Comparison of ENCODE assay signal across 2 cellular contexts in the genomic region with DNA sequence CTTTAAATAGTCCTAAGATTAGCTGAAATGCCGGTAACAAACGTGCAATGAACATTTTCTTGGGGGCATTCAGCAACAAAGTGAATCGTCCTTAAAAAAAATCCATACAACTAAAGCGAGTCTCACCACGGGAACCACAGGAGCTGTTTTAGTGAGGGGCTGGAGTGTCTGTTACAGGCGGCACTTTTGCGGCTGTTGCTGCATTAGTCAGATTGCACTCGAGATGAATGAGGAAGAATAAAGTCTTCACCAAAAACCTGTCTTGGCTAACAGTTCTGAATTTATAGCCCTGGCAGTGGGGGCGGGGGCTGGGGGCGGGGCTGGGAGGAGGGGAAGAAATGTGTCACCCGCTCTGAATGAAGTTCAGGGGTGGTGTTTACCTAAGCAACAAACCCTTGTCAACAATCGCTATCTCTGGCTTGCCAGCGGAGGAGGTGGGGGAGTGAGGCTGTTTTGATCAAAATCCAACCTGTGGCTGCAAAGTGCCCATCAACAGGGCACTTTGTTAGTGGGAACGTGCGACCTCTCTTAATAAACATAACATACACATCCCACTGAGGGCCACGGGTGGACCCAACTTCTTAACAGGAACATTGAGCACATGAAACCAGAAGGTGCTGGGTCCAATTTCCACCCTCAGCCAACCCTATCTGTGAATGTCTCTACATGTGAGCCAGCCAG.
TF ChIP-seq lines count a peak whose summit lies in the region.

No MANE protein-coding gene starts in this region.

TF ChIP-seq in SK-N-SH, 30 proteins besides CTCF, POLR2A, EP300 and RAD21 (continued from another document):
- TF ChIP-seq, protein P1, sequence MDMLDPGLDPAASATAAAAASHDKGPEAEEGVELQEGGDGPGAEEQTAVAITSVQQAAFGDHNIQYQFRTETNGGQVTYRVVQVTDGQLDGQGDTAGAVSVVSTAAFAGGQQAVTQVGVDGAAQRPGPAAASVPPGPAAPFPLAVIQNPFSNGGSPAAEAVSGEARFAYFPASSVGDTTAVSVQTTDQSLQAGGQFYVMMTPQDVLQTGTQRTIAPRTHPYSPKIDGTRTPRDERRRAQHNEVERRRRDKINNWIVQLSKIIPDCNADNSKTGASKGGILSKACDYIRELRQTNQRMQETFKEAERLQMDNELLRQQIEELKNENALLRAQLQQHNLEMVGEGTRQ (IDR thresholded peaks at IDR 0.05; ENCODE audit: borderline replicate concordance, low read depth, low read length): no peak
- no peak for TF ChIP-seq CHD2 (IDR thresholded peaks at IDR 0.05; ENCODE audit: low read length, partially characterized antibody)
- TF ChIP-seq FOXJ3 (CRISPR knock-in tag; IDR thresholded peaks at IDR 0.05): no peak
- TF ChIP-seq FOSL2 (IDR thresholded peaks at IDR 0.05; ENCODE audit: borderline replicate concordance, low read depth): no peak
- TF ChIP-seq, protein P2, sequence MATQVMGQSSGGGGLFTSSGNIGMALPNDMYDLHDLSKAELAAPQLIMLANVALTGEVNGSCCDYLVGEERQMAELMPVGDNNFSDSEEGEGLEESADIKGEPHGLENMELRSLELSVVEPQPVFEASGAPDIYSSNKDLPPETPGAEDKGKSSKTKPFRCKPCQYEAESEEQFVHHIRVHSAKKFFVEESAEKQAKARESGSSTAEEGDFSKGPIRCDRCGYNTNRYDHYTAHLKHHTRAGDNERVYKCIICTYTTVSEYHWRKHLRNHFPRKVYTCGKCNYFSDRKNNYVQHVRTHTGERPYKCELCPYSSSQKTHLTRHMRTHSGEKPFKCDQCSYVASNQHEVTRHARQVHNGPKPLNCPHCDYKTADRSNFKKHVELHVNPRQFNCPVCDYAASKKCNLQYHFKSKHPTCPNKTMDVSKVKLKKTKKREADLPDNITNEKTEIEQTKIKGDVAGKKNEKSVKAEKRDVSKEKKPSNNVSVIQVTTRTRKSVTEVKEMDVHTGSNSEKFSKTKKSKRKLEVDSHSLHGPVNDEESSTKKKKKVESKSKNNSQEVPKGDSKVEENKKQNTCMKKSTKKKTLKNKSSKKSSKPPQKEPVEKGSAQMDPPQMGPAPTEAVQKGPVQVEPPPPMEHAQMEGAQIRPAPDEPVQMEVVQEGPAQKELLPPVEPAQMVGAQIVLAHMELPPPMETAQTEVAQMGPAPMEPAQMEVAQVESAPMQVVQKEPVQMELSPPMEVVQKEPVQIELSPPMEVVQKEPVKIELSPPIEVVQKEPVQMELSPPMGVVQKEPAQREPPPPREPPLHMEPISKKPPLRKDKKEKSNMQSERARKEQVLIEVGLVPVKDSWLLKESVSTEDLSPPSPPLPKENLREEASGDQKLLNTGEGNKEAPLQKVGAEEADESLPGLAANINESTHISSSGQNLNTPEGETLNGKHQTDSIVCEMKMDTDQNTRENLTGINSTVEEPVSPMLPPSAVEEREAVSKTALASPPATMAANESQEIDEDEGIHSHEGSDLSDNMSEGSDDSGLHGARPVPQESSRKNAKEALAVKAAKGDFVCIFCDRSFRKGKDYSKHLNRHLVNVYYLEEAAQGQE (IDR thresholded peaks at IDR 0.05; ENCODE audit: low read depth, low read length): no peak
- no peak for TF ChIP-seq RFX5 (IDR thresholded peaks at IDR 0.05; ENCODE audit: low read length)
TF ChIP-seq in SK-N-SH: peak in this region for 0.

TF ChIP-seq in SK-N-SH treated with all-trans-retinoic acid at 6 μM for 48 hours, 23 proteins besides CTCF, POLR2A, EP300 and RAD21 (continued from another document):
- TF ChIP-seq ZNF70 (CRISPR knock-in tag; IDR thresholded peaks at IDR 0.05) (no peak), ESRRG (CRISPR knock-in tag; IDR thresholded peaks at IDR 0.05) (no peak), TCF4 (CRISPR knock-in tag; IDR thresholded peaks at IDR 0.05; ENCODE audit: borderline replicate concordance) (no peak), OSR1 (CRISPR knock-in tag; IDR thresholded peaks at IDR 0.05) (no peak), RARB (CRISPR knock-in tag; IDR thresholded peaks at IDR 0.05) (no peak), SNAI2 (CRISPR knock-in tag; IDR thresholded peaks at IDR 0.05) (no peak), ZFP30 (CRISPR knock-in tag; IDR thresholded peaks at IDR 0.05) (no peak), GLIS3 (CRISPR knock-in tag; IDR thresholded peaks at IDR 0.05) (no peak), ZFP3 (CRISPR knock-in tag; IDR thresholded peaks at IDR 0.05) (no peak)
- TF ChIP-seq, protein P3, sequence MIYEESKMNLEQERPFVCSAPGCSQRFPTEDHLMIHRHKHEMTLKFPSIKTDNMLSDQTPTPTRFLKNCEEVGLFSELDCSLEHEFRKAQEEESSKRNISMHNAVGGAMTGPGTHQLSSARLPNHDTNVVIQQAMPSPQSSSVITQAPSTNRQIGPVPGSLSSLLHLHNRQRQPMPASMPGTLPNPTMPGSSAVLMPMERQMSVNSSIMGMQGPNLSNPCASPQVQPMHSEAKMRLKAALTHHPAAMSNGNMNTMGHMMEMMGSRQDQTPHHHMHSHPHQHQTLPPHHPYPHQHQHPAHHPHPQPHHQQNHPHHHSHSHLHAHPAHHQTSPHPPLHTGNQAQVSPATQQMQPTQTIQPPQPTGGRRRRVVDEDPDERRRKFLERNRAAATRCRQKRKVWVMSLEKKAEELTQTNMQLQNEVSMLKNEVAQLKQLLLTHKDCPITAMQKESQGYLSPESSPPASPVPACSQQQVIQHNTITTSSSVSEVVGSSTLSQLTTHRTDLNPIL (CRISPR knock-in tag; IDR thresholded peaks at IDR 0.05; ENCODE audit: low read depth): no peak
- TF ChIP-seq, protein P4, sequence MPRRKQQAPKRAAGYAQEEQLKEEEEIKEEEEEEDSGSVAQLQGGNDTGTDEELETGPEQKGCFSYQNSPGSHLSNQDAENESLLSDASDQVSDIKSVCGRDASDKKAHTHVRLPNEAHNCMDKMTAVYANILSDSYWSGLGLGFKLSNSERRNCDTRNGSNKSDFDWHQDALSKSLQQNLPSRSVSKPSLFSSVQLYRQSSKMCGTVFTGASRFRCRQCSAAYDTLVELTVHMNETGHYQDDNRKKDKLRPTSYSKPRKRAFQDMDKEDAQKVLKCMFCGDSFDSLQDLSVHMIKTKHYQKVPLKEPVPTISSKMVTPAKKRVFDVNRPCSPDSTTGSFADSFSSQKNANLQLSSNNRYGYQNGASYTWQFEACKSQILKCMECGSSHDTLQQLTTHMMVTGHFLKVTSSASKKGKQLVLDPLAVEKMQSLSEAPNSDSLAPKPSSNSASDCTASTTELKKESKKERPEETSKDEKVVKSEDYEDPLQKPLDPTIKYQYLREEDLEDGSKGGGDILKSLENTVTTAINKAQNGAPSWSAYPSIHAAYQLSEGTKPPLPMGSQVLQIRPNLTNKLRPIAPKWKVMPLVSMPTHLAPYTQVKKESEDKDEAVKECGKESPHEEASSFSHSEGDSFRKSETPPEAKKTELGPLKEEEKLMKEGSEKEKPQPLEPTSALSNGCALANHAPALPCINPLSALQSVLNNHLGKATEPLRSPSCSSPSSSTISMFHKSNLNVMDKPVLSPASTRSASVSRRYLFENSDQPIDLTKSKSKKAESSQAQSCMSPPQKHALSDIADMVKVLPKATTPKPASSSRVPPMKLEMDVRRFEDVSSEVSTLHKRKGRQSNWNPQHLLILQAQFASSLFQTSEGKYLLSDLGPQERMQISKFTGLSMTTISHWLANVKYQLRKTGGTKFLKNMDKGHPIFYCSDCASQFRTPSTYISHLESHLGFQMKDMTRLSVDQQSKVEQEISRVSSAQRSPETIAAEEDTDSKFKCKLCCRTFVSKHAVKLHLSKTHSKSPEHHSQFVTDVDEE (CRISPR knock-in tag; IDR thresholded peaks at IDR 0.05): no peak
- TF ChIP-seq, protein P5, sequence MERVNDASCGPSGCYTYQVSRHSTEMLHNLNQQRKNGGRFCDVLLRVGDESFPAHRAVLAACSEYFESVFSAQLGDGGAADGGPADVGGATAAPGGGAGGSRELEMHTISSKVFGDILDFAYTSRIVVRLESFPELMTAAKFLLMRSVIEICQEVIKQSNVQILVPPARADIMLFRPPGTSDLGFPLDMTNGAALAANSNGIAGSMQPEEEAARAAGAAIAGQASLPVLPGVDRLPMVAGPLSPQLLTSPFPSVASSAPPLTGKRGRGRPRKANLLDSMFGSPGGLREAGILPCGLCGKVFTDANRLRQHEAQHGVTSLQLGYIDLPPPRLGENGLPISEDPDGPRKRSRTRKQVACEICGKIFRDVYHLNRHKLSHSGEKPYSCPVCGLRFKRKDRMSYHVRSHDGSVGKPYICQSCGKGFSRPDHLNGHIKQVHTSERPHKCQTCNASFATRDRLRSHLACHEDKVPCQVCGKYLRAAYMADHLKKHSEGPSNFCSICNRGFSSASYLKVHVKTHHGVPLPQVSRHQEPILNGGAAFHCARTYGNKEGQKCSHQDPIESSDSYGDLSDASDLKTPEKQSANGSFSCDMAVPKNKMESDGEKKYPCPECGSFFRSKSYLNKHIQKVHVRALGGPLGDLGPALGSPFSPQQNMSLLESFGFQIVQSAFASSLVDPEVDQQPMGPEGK (CRISPR knock-in tag; IDR thresholded peaks at IDR 0.05; ENCODE audit: borderline replicate concordance): no peak
